ENCODE assay signal across 8 cellular contexts in genomic region chr1:156659994-156660751, GRCh38. TPM values are rescaled to one million over a fixed set of nuclear protein-coding genes. Genes with fewer than 3 reads are reported as not detected.
DNase-seq lines count a peak whose midpoint lies in the region; ATAC-seq and TF ChIP-seq lines count a peak whose summit lies in the region.

No MANE protein-coding gene starts in this region.

- peak overlapping the region; percentile 64 to 71 for H3K27ac Mint-ChIP-seq in T-cell

- intact Hi-C loops in adrenal gland (cut with DNase I) (loop anchor here in 1 of 2 donors (5.0 kb wide), 1 partner anchor 38 kb away; no protein-coding TSS in a partner anchor), left cardiac atrium (cut with DNase I) (loop anchor here (1.0 to 2.0 kb wide), 3 partner anchors 17 to 33 kb away; partner anchors contain the start of gene NES (in 1 of the 2)), psoas muscle (cut with DNase I) (loop anchor here (1.0 to 2.0 kb wide), 2 partner anchors 18 to 67 kb away; no protein-coding TSS in a partner anchor)

- H3K4me1 ChIP-seq in adrenal gland (replicated peaks in 1 of 2) (peaks cover 42 to 75% of the 10 kb centered on the region in 2 donors), psoas muscle (peaks cover 67% of the 10 kb centered on the region), urinary bladder (ENCODE audit: insufficient read depth) (no peaks in the 10 kb centered on the region)

- H3K27ac ChIP-seq in adrenal gland (peak overlapping the region; percentile 42 to 93 (median 89)), psoas muscle (peak overlapping the region; percentile 99), urinary bladder (ENCODE audit: low read depth) (peak overlapping the region; percentile 76)

- ATAC-seq in HG02678 (IDR thresholded peaks at IDR 0.05; ENCODE audit: unreplicated experiment) (peak; percentile 61), T-cell (replicated peaks in 1 of 4) (peak; percentile 74 to 87 (median 80)), left cardiac atrium (peak; percentile 78 to 87), psoas muscle (peak; percentile 78 to 84 (median 81))

- H3K4me3 Mint-ChIP-seq in T-cell, result peak overlapping the region in 2 of 3 donors; percentile 17 to 52

- CTCF ChIA-PET in T-cell (lab: Charles Lee), result interaction anchor here (0.6 to 2.6 kb wide), 9 partner anchors 17 to 483 kb away, joined by 4 to 10 read pairs (median 6); partner anchors contain the start of gene NES (in 1 of the 2)

- peak in 1 of 2 donors; percentile 54 for TF ChIP-seq POLR2A in adrenal gland (IDR thresholded peaks at IDR 0.05)

- POLR2A ChIA-PET in T-cell (lab: Charles Lee), result interaction anchor here in 1 of 2 donors (0.6 kb wide), 1 partner anchor 81 kb away, joined by 3 read pairs; the partner anchor contains the start of gene MRPL24

- H3K36me3 Mint-ChIP-seq in T-cell, result no peaks in the 10 kb centered on the region

- H3K4me3 ChIP-seq in adrenal gland, result peak overlapping the region in 1 of 4 donors; percentile 53
- H3K4me3 ChIP-seq in psoas muscle, result peak overlapping the region; percentile 56
- no peak overlapping the region for H3K4me3 ChIP-seq in urinary bladder (ENCODE audit: low read depth, low read length)

- 5 to 8% (median 6%) methylated on average over 10 to 38 of the region's 38 CpGs for WGBS in adrenal gland, 4 donors
- 7 to 14% (median 11%) methylated on average over 27 to 38 of the region's 38 CpGs for WGBS in psoas muscle, 3 donors
- 5% methylated on average over 38 of the region's 38 CpGs for WGBS in urinary bladder

- peaks cover 45 to 62% (median 52%) of the 10 kb centered on the region in 3 donors for H3K4me1 Mint-ChIP-seq in T-cell

- no peaks in the 10 kb centered on the region for H3K27me3 ChIP-seq in adrenal gland
- H3K27me3 ChIP-seq in psoas muscle (ENCODE audit: insufficient read depth in 3 of 3, low read length in 2 of 3), result peaks cover 0 to 14% (median 2%) of the 10 kb centered on the region in 3 donors

- no peaks in the 10 kb centered on the region for H3K9me3 ChIP-seq in adrenal gland (replicated peaks in 1 of 3)
- H3K9me3 ChIP-seq in psoas muscle, result no peaks in the 10 kb centered on the region

- peak; percentile 80 for DNase-seq in GM04503 (ENCODE audit: low read depth)
- DNase-seq in NCI-H146 (lab: John Stamatoyannopoulos, UW), result peak; percentile 94
- peak; percentile 74 to 93 (median 87) for DNase-seq in T-cell
- DNase-seq in adrenal gland, result peak; percentile 97 to 99 (median 98)
- peak; percentile 98 for DNase-seq in left cardiac atrium
- peak; percentile 98 to 99 for DNase-seq in psoas muscle

- H3K36me3 ChIP-seq in adrenal gland (replicated peaks in 1 of 2), result no peaks in the 10 kb centered on the region
- H3K36me3 ChIP-seq in psoas muscle (ENCODE audit: insufficient read depth in 1 of 2, low read depth in 1 of 2), result no peaks in the 10 kb centered on the region
- H3K36me3 ChIP-seq in urinary bladder (ENCODE audit: insufficient read depth), result no peaks in the 10 kb centered on the region

- H3K9me3 Mint-ChIP-seq in T-cell, result no peaks in the 10 kb centered on the region

- peaks cover 24 to 25% of the 10 kb centered on the region in 2 donors for H3K27me3 Mint-ChIP-seq in T-cell

- TF ChIP-seq CTCF in adrenal gland (IDR thresholded peaks at IDR 0.05), result peak; percentile 98 to 100 (median 99)
- peak; percentile 96 for TF ChIP-seq CTCF in psoas muscle (IDR thresholded peaks at IDR 0.05)

RNA-seq across cellular contexts. Expression of gene NES, which starts 17.0 kb away (rescaled TPM):
- total RNA-seq in T-cell, result under 1 TPM in 3 of 5 donors, not detected in 2; 0.10 to 0.35 (median 0.25) TPM
- 10 to 100 TPM in 6 of 8 donors, 1 to 10 TPM in 2; 7.7 to 22.9 (median 14.0) TPM for total RNA-seq in adrenal gland
- polyA plus RNA-seq in adrenal gland, result 10 to 100 TPM; 13.2 to 26.9 (median 18.0) TPM
- 100 to 1,000 TPM; 224 to 240 TPM for total RNA-seq in left cardiac atrium
- 100 to 1,000 TPM in 1 of 4 donors, 10 to 100 TPM in 3; 40.5 to 581 (median 80.2) TPM for total RNA-seq in psoas muscle
- polyA plus RNA-seq in psoas muscle, result 10 to 100 TPM; 12.3 to 23.8 (median 17.2) TPM
- total RNA-seq in urinary bladder, result 35.7 TPM
- 38.2 TPM for polyA plus RNA-seq in urinary bladder

RNA-seq across cellular contexts. Expression of gene BCAN, which starts 18.3 kb away (rescaled TPM):
- not detected for total RNA-seq in T-cell
- total RNA-seq in adrenal gland, result 10 to 100 TPM in 3 of 8 donors, under 1 TPM in 3, not detected in 2; 0.11 to 36.3 (median 8.2) TPM
- 10 to 100 TPM in 1 of 3 donors, 1 to 10 TPM in 2; 2.4 to 24.9 (median 8.9) TPM for polyA plus RNA-seq in adrenal gland
- under 1 TPM; 0.29 to 0.47 TPM for total RNA-seq in left cardiac atrium
- total RNA-seq in psoas muscle, result under 1 TPM in 2 of 4 donors, not detected in 2; 0.27 to 0.36 TPM
- polyA plus RNA-seq in psoas muscle, result under 1 TPM in 2 of 3 donors, not detected in 1; 0.06 to 0.08 TPM
- total RNA-seq in urinary bladder, result 0.48 TPM
- 0.19 TPM for polyA plus RNA-seq in urinary bladder

RNA-seq across cellular contexts. Expression of gene HAPLN2, which starts 41.0 kb away (rescaled TPM):
- under 1 TPM in 1 of 5 donors, not detected in 4; 0.33 TPM for total RNA-seq in T-cell
- total RNA-seq in adrenal gland, result 1 to 10 TPM in 2 of 8 donors, under 1 TPM in 3, not detected in 3; 0.27 to 1.5 (median 0.74) TPM
- 1 to 10 TPM in 2 of 3 donors, not detected in 1; 2.2 to 3.1 TPM for polyA plus RNA-seq in adrenal gland
- total RNA-seq in left cardiac atrium, result 1 to 10 TPM; 1.3 to 1.9 TPM
- total RNA-seq in psoas muscle, result 1 to 10 TPM in 1 of 4 donors, under 1 TPM in 3; 0.28 to 2.2 (median 0.58) TPM
- under 1 TPM; 0.56 to 0.79 (median 0.61) TPM for polyA plus RNA-seq in psoas muscle
- total RNA-seq in urinary bladder, result not detected
- 4.0 TPM for polyA plus RNA-seq in urinary bladder

RNA-seq across cellular contexts. Expression of gene CRABP2, which starts 45.2 kb away (rescaled TPM):
- total RNA-seq in T-cell (1 to 10 TPM in 4 of 5 donors, under 1 TPM in 1; 0.76 to 3.6 (median 1.6) TPM), adrenal gland (10 to 100 TPM in 1 of 8 donors, 1 to 10 TPM in 7; 3.1 to 11.6 (median 6.8) TPM), left cardiac atrium (1 to 10 TPM; 1.5 TPM), psoas muscle (1 to 10 TPM in 2 of 4 donors, under 1 TPM in 1, not detected in 1; 0.71 to 1.7 (median 1.6) TPM), urinary bladder (37.9 TPM)
- polyA plus RNA-seq in adrenal gland (10 to 100 TPM in 2 of 3 donors, 1 to 10 TPM in 1; 5.0 to 17.8 (median 11.2) TPM), psoas muscle (under 1 TPM; 0.13 to 0.57 (median 0.53) TPM), urinary bladder (25.3 TPM)

RNA-seq across cellular contexts. Expression of gene GPATCH4, which starts 58.9 kb away (rescaled TPM):
- total RNA-seq in T-cell (10 to 100 TPM; 34.3 to 41.6 (median 40.6) TPM), adrenal gland (10 to 100 TPM in 7 of 8 donors, 1 to 10 TPM in 1; 7.8 to 42.4 (median 26.3) TPM), left cardiac atrium (10 to 100 TPM; 14.6 to 27.0 TPM), psoas muscle (10 to 100 TPM; 30.6 to 77.5 (median 69.6) TPM), urinary bladder (6.1 TPM)
- polyA plus RNA-seq in adrenal gland (10 to 100 TPM; 13.9 to 72.2 (median 39.3) TPM), psoas muscle (100 to 1,000 TPM in 2 of 3 donors, 10 to 100 TPM in 1; 55.0 to 110 (median 103) TPM), urinary bladder (24.5 TPM)

Comparison
In these comparisons a context has a peak if more than half of its experiments do, and no peak if none do; other contexts are left out.
1. RNA of gene NES, which starts 17.0 kb away (total RNA-seq): 224 to 240 TPM in left cardiac atrium, 40.5 to 581 TPM in psoas muscle, 35.7 TPM in urinary bladder (single experiment) and 7.7 to 22.9 TPM in adrenal gland; 0.10 to 0.35 TPM in T-cell; every median in the first group is over 4 times any median in the second.
2. Peak in every context shown above with its lines, with median percentiles within 50 percentile points of each other: DNase-seq, ATAC-seq and H3K27ac ChIP-seq.